Comparison of ENCODE assay signal across 10 cellular contexts in the genomic region with DNA sequence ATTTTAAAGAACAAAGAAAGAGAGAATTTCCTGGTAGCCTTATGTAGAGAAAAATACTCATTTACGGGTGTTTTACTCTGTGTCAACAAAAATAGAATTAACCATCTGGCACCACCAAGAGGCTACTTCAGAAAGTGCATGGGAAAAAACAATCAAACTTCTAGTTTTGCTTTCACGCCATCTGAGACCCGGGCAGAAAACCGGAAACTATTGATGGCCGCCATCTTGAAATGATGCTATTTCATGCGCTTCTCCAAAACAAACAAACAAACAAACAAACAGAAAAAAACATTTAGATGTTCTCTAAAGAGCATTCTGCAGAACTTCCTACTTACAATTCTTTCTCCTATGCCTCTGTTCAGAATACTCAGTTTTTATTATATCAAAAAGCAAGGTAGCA. TPM values are rescaled to one million over a fixed set of nuclear protein-coding genes. Genes with fewer than 3 reads are reported as not detected.
DNase-seq lines count a peak whose midpoint lies in the region; ATAC-seq and TF ChIP-seq lines count a peak whose summit lies in the region.
"Had no signal": no experiment of that assay in that cellular context is flagged by ENCODE, and none has a peak within 500 bp of the region (broad histone marks: within the 10 kb centered on the region; RNA-seq: fewer than 3 reads in every experiment).

No MANE protein-coding gene starts in this region.

- no peak overlapping the region for H3K4me3 ChIP-seq in GM23338
- H3K4me3 ChIP-seq in hepatocyte: no peak overlapping the region
- no peak overlapping the region for H3K4me3 ChIP-seq in transverse colon

- no peak overlapping the region for H3K4me3 Mint-ChIP-seq in GM23338
- H3K4me3 Mint-ChIP-seq: CD4-positive, CD25-positive, alpha-beta regulatory T cell; central memory CD8-positive, alpha-beta T cell had no signal

- DNase-seq in NCI-H2029 treated with DMSO at 0.1 percent for 48 hours (lab: John Stamatoyannopoulos, UW) (peak; percentile 0), NCI-H2029 (lab: John Stamatoyannopoulos, UW) (no peak), GM23338 (ENCODE audit: low spot score) (peak; percentile 81), MV-4-11 (lab: John Stamatoyannopoulos, UW) (peak; percentile 49), hepatocyte (ENCODE audit: low spot score) (peak; percentile 58), transverse colon (no peak)

- H2AFZ ChIP-seq in GM23338 (no peak overlapping the region), hepatocyte (peak overlapping the region; percentile 70)

- no peaks in the 10 kb centered on the region for H4K20me1 ChIP-seq in GM23338 (replicated peaks; ENCODE audit: insufficient read depth)
- no peaks in the 10 kb centered on the region for H4K20me1 ChIP-seq in hepatocyte (ENCODE audit: insufficient read depth, poor library complexity, severe bottlenecking)

- H3K27me3 ChIP-seq in GM23338 (ENCODE audit: insufficient read depth) (no peaks in the 10 kb centered on the region), hepatocyte (peaks cover 14% of the 10 kb centered on the region), transverse colon (no peaks in the 10 kb centered on the region)

- TF ChIP-seq POLR2A in transverse colon (IDR thresholded peaks at IDR 0.05): no peak

- peak; percentile 75 for ATAC-seq in GM23338
- ATAC-seq in HG02840 (IDR thresholded peaks at IDR 0.05; ENCODE audit: low FRiP score, unreplicated experiment): no peak

- peaks cover 17% of the 10 kb centered on the region for H3K4me1 Mint-ChIP-seq in GM23338
- H3K4me1 Mint-ChIP-seq: CD4-positive, CD25-positive, alpha-beta regulatory T cell; central memory CD8-positive, alpha-beta T cell had no signal

- no peaks in the 10 kb centered on the region for H3K79me2 ChIP-seq in GM23338 (replicated peaks; ENCODE audit: insufficient read depth)
- no peaks in the 10 kb centered on the region for H3K79me2 ChIP-seq in hepatocyte

- TF ChIP-seq CTCF in GM23338 (conservative IDR thresholded peaks at IDR 0.05; ENCODE audit: low read depth in 2 of 2) (peak; percentile 69 to 77), VCaP (conservative IDR thresholded peaks at IDR 0.05) (peak; percentile 89), hepatocyte (IDR thresholded peaks at IDR 0.05; ENCODE audit: poor library complexity) (peak; percentile 75), transverse colon (IDR thresholded peaks at IDR 0.05) (peak; percentile 46 to 67 (median 51))

- H3K36me3 Mint-ChIP-seq in GM23338 (ENCODE audit: low read depth): no peaks in the 10 kb centered on the region
- H3K36me3 Mint-ChIP-seq: CD4-positive, CD25-positive, alpha-beta regulatory T cell had no signal

- H3K4me2 ChIP-seq in GM23338 (no peak overlapping the region), hepatocyte (peak overlapping the region; percentile 63)

- peak overlapping the region; percentile 69 for H3K27ac Mint-ChIP-seq in GM23338

- no peaks in the 10 kb centered on the region for H3K27me3 Mint-ChIP-seq in GM23338 (ENCODE audit: insufficient read depth, low read depth, poor library complexity)
- H3K27me3 Mint-ChIP-seq: CD4-positive, CD25-positive, alpha-beta regulatory T cell; central memory CD8-positive, alpha-beta T cell had no signal

- H3F3A ChIP-seq in GM23338 (replicated peaks; ENCODE audit: low read depth): no peaks in the 10 kb centered on the region

- H3K9me2 ChIP-seq in GM23338 (ENCODE audit: insufficient read depth) (0 out of 2 replicates have a peak, but pooled peaks cover 4% of the 10 kb centered on the region), hepatocyte (replicated peaks; ENCODE audit: insufficient read depth) (no peaks in the 10 kb centered on the region)

- H3K27ac ChIP-seq in GM23338 (ENCODE audit: low read depth): no peak overlapping the region
- no peak overlapping the region for H3K27ac ChIP-seq in VCaP
- H3K27ac ChIP-seq in hepatocyte: no peak overlapping the region
- no peak overlapping the region for H3K27ac ChIP-seq in transverse colon

- H3K36me3 ChIP-seq in GM23338 (ENCODE audit: insufficient read depth) (no peaks in the 10 kb centered on the region), hepatocyte (replicated peaks; ENCODE audit: insufficient read depth, low read depth) (no peaks in the 10 kb centered on the region), transverse colon (no peaks in the 10 kb centered on the region)

- no peak for TF ChIP-seq EP300 in transverse colon (IDR thresholded peaks at IDR 0.05; ENCODE audit: low read depth)

- in situ Hi-C loops in transverse colon (cut with MboI; ENCODE audit: low pct_ligation_motif_present in 1 of 4, low pct_unique_long_range_greater_than_20kb in 1 of 4, low sequenced_read_pairs in 3 of 4): no loop called here

- intact Hi-C loops in transverse colon (cut with DNase I; ENCODE audit: low total_unique reads): no loop called here

- WGBS in hepatocyte (ENCODE audit: low lambda C conversion rate, missing lambda C conversion rate): 18% methylated on average over 6 of the region's 6 CpGs
- WGBS in transverse colon (ENCODE audit: low coverage in 1 of 2), 2 donors: 14 to 15% methylated on average over 6 of the region's 6 CpGs

- no peaks in the 10 kb centered on the region for H3K9me3 ChIP-seq in hepatocyte (ENCODE audit: low read depth)
- no peaks in the 10 kb centered on the region for H3K9me3 ChIP-seq in transverse colon

- peaks cover 16% of the 10 kb centered on the region for H3K4me1 ChIP-seq in GM23338 (ENCODE audit: insufficient read depth)
- no peaks in the 10 kb centered on the region for H3K4me1 ChIP-seq in hepatocyte (ENCODE audit: insufficient read depth)
- H3K4me1 ChIP-seq in transverse colon: no peaks in the 10 kb centered on the region

- no peaks in the 10 kb centered on the region for H3K9me3 Mint-ChIP-seq in GM23338

TF ChIP-seq in GM23338, 12 proteins besides CTCF, POLR2A, EP300 and RAD21:
- 0 out of 2 replicates have a peak, but pooled peaks have one; percentile 38 for TF ChIP-seq ZNF331 (CRISPR knock-in tag; IDR thresholded peaks at IDR 0.05; ENCODE audit: low read depth)
- TF ChIP-seq, protein P1, sequence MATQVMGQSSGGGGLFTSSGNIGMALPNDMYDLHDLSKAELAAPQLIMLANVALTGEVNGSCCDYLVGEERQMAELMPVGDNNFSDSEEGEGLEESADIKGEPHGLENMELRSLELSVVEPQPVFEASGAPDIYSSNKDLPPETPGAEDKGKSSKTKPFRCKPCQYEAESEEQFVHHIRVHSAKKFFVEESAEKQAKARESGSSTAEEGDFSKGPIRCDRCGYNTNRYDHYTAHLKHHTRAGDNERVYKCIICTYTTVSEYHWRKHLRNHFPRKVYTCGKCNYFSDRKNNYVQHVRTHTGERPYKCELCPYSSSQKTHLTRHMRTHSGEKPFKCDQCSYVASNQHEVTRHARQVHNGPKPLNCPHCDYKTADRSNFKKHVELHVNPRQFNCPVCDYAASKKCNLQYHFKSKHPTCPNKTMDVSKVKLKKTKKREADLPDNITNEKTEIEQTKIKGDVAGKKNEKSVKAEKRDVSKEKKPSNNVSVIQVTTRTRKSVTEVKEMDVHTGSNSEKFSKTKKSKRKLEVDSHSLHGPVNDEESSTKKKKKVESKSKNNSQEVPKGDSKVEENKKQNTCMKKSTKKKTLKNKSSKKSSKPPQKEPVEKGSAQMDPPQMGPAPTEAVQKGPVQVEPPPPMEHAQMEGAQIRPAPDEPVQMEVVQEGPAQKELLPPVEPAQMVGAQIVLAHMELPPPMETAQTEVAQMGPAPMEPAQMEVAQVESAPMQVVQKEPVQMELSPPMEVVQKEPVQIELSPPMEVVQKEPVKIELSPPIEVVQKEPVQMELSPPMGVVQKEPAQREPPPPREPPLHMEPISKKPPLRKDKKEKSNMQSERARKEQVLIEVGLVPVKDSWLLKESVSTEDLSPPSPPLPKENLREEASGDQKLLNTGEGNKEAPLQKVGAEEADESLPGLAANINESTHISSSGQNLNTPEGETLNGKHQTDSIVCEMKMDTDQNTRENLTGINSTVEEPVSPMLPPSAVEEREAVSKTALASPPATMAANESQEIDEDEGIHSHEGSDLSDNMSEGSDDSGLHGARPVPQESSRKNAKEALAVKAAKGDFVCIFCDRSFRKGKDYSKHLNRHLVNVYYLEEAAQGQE (IDR thresholded peaks at IDR 0.05; ENCODE audit: unreplicated experiment): no peak

RNA-seq across cellular contexts. Expression of a gene that starts 49.4 kb away (rescaled TPM):
- 0.38 and 2.6 TPM in 2 replicates for total RNA-seq in GM23338 (2014; rRNA removed; shearing (Covaris generic))
- polyA plus RNA-seq in GM23338 (2016; fragmentation: Nextera tagmentation; extraction: Ambion mirVana) (0.55 and 1.0 TPM in 2 replicates), hepatocyte (0.46 TPM in 1 of 2 replicates, not detected in the other)
- total RNA-seq in hepatocyte (0.37 and 0.52 TPM in 2 replicates), transverse colon (not detected)
- total RNA-seq: CD4-positive, CD25-positive, alpha-beta regulatory T cell had no signal
- polyA plus RNA-seq: CD4-positive, CD25-positive, alpha-beta regulatory T cell had no signal

Comparison
In these comparisons a context has a peak if more than half of its experiments do, and no peak if none do; other contexts are left out.
1. DNase-seq: peak in NCI-H2029 treated with DMSO at 0.1 percent for 48 hours (single experiment), GM23338 (single experiment), MV-4-11 (single experiment) and hepatocyte (single experiment); none in NCI-H2029 (single experiment) and transverse colon (single experiment).
2. Peak in every context shown above with its lines, with median percentiles within 50 percentile points of each other: CTCF ChIP-seq.